2 cellular contexts compared by ENCODE assay signal in the genomic region with DNA sequence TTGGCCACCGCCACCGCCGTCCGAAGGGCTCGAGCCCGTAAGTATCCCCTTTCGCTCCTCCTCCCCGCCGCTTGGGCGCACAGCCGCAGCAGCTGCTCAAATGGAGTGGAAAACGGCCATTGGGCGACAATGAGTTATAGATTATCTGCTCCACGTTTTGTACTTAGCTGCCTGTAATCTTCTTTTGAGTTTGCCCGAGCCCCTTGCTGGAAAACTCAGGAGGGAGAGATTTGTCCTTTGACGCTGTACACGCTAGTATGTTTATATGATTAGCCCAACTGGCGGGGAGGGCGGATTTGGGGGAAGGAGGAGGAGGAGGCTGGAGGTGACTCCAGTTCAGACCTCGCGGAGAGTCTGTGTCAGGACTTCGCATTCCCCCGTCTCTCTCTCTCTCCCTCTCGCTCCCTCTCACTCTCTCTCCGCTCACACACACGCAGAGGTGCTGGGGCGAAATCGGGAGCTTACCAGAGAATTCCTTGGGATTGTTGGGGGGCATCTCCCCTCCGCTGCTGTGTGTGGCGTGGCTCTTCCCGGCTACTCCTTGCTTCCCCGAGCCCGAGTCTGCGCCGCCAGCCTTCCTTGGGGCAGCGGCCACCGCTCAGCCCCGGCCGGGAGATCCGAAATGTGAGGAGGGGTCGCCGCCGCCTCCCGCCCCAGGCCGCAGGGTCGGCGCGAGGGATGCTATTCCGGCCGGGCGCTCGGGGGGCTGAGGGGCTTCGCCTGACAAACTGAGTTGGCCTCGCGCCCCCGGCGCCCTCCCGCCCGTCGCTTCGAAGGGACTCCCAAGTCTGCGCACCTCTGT.
A peak's percentile ranks its signal among the peaks of the same experiment; 100 is the strongest.
TF ChIP-seq lines count a peak whose summit lies in the region.

No MANE protein-coding gene starts in this region.

TF ChIP-seq in Ishikawa, 13 proteins besides CTCF, POLR2A, EP300 and RAD21 (continued from another document):
- peak; percentile 72; the same call in 1 of the 2 replicates for TF ChIP-seq ZBTB7A (IDR thresholded peaks at IDR 0.05; ENCODE audit: low read depth)
- no peak for TF ChIP-seq EGR1 (IDR thresholded peaks at IDR 0.05)
- TF ChIP-seq CEBPB (IDR thresholded peaks at IDR 0.05) = no peak
- TF ChIP-seq TEAD4 (IDR thresholded peaks at IDR 0.05) = peak; percentile 54
- TF ChIP-seq YY1 (IDR thresholded peaks at IDR 0.05; ENCODE audit: low read depth) = 0 out of 2 replicates have a peak, but pooled peaks have one; percentile 42
- no peak for TF ChIP-seq FOXM1 (IDR thresholded peaks at IDR 0.05; ENCODE audit: borderline replicate concordance, low read depth)
- peak; percentile 23; the same call in 1 of the 2 replicates for TF ChIP-seq TCF12 (IDR thresholded peaks at IDR 0.05; ENCODE audit: low read depth)
- TF ChIP-seq, protein P1, sequence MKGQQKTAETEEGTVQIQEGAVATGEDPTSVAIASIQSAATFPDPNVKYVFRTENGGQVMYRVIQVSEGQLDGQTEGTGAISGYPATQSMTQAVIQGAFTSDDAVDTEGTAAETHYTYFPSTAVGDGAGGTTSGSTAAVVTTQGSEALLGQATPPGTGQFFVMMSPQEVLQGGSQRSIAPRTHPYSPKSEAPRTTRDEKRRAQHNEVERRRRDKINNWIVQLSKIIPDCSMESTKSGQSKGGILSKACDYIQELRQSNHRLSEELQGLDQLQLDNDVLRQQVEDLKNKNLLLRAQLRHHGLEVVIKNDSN (IDR thresholded peaks at IDR 0.05) = no peak
TF ChIP-seq in Ishikawa: peak in this region for 6.

TF ChIP-seq in liver, 16 proteins besides CTCF, POLR2A, EP300 and RAD21 (continued from another document):
- TF ChIP-seq, protein P2, sequence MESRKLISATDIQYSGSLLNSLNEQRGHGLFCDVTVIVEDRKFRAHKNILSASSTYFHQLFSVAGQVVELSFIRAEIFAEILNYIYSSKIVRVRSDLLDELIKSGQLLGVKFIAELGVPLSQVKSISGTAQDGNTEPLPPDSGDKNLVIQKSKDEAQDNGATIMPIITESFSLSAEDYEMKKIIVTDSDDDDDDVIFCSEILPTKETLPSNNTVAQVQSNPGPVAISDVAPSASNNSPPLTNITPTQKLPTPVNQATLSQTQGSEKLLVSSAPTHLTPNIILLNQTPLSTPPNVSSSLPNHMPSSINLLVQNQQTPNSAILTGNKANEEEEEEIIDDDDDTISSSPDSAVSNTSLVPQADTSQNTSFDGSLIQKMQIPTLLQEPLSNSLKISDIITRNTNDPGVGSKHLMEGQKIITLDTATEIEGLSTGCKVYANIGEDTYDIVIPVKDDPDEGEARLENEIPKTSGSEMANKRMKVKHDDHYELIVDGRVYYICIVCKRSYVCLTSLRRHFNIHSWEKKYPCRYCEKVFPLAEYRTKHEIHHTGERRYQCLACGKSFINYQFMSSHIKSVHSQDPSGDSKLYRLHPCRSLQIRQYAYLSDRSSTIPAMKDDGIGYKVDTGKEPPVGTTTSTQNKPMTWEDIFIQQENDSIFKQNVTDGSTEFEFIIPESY (IDR thresholded peaks at IDR 0.05) = no peak
